9 cellular contexts compared by ENCODE assay signal in genomic region chr3:139187648-139188047, GRCh38.
"Had no signal": no experiment of that assay in that cellular context is flagged by ENCODE, and none has a peak within 500 bp of the region (broad histone marks: within the 10 kb centered on the region; RNA-seq: fewer than 3 reads in every experiment).

No MANE protein-coding gene starts in this region.

- H3K4me1 ChIP-seq: esophagus squamous epithelium, heart left ventricle had no signal

- H3K9me3 ChIP-seq: esophagus squamous epithelium, heart left ventricle had no signal

- DNase-seq: activated CD4-positive, alpha-beta T cell treated with anti-CD3 and anti-CD28 coated beads for 48 hours; activated naive CD4-positive, alpha-beta T cell treated with anti-CD3 and anti-CD28 coated beads for 36 hours; esophagus squamous epithelium; foreskin fibroblast; heart left ventricle; stimulated activated CD4-positive, alpha-beta T cell treated with anti-CD3 and anti-CD28 coated beads, Interleukin-4, amount 100 ng/mL, for 1 hour; stimulated activated CD8-positive, alpha-beta memory T cell treated with anti-CD3 and anti-CD28 coated beads, Interleukin-4, amount 100 ng/mL, for 48 hours; stimulated activated naive CD8-positive, alpha-beta T cell treated with anti-CD3 and anti-CD28 coated beads, Interleukin-15, Interleukin-2, amounts not matched to agents 100 U/mL and 50 U/mL, for 24 hours had no signal

- H3K27me3 ChIP-seq: cardiac muscle cell, esophagus squamous epithelium, heart left ventricle had no signal

- H3K27ac ChIP-seq: cardiac muscle cell, esophagus squamous epithelium, heart left ventricle had no signal

- ATAC-seq: heart left ventricle; stimulated activated naive CD8-positive, alpha-beta T cell treated with anti-CD3 and anti-CD28 coated beads, Interleukin-15, Interleukin-2, amounts not matched to agents 100 U/mL and 50 U/mL, for 24 hours had no signal

- H3K4me3 ChIP-seq: cardiac muscle cell, esophagus squamous epithelium, heart left ventricle had no signal

- H3K36me3 ChIP-seq: cardiac muscle cell, esophagus squamous epithelium, heart left ventricle had no signal
